23 cellular contexts compared by ENCODE assay signal in genomic region chr5:179135006-179135405, GRCh38.
A peak's percentile ranks its signal among the peaks of the same experiment; 100 is the strongest.
DNase-seq lines count a peak whose midpoint lies in the region; FAIRE-seq and TF ChIP-seq lines count a peak whose summit lies in the region.
"Had no signal": no experiment of that assay in that cellular context is flagged by ENCODE, and none has a peak within 500 bp of the region (broad histone marks: within the 10 kb centered on the region; RNA-seq: fewer than 3 reads in every experiment).

No MANE protein-coding gene starts in this region.

- H3K9me3 Mint-ChIP-seq in CD14-positive monocyte (peaks cover 7 to 37% (median 22%) of the 10 kb centered on the region in 7 donors), chondrocyte (ENCODE audit: low read depth) (peaks cover 4% of the 10 kb centered on the region), HFFc6 (no peaks in the 10 kb centered on the region)
- H3K9me3 Mint-ChIP-seq: CD8-positive, alpha-beta T cell had no signal

- H3K79me1 ChIP-seq in neuronal stem cell (ENCODE audit: low read depth, low read length): no peaks in the 10 kb centered on the region

- no peak overlapping the region for H3K27ac ChIP-seq in kidney (ENCODE audit: low read depth in 2 of 2, low read length in 2 of 2)
- H3K27ac ChIP-seq in neuronal stem cell (replicated peaks; ENCODE audit: low read length): no peak overlapping the region
- H3K27ac ChIP-seq: A549 had no signal

- H3K36me3 ChIP-seq in kidney (ENCODE audit: control insufficient read depth in 1 of 2, insufficient read depth in 2 of 2, low read length in 2 of 2) (no peaks in the 10 kb centered on the region), neuronal stem cell (replicated peaks in 1 of 2; ENCODE audit: control insufficient read depth in 2 of 2, insufficient read depth in 2 of 2, low read length in 2 of 2) (no peaks in the 10 kb centered on the region)

- H3K23ac ChIP-seq in neuronal stem cell (ENCODE audit: low read depth, low read length, poor library complexity): no peak overlapping the region

- no peak overlapping the region for H2BK5ac ChIP-seq in neuronal stem cell (ENCODE audit: low read length)

- H3K4ac ChIP-seq in neuronal stem cell (ENCODE audit: low read length): no peak overlapping the region

- H3K27me3 Mint-ChIP-seq in CD14-positive monocyte (ENCODE audit: low read depth in 3 of 3) (peaks cover 1 to 2% (median 2%) of the 10 kb centered on the region in 3 donors), chondrocyte (ENCODE audit: low read depth) (no peaks in the 10 kb centered on the region), HFFc6 (ENCODE audit: insufficient read depth) (peaks cover 4% of the 10 kb centered on the region; the same call in 1 of the 2 replicates)
- H3K27me3 Mint-ChIP-seq: CD4-positive, CD25-positive, alpha-beta regulatory T cell had no signal

- no peak for FAIRE-seq in kidney (lab: Jason Lieb, UNC)
- FAIRE-seq: A549, D721Med, GM12878 had no signal

- H4K91ac ChIP-seq in neuronal stem cell (ENCODE audit: low read depth, low read length, poor library complexity): no peak overlapping the region

- H3K4me3 Mint-ChIP-seq in CD14-positive monocyte (no peak overlapping the region), chondrocyte (ENCODE audit: unreplicated experiment) (no peak overlapping the region), HFFc6 (no peak overlapping the region; the same call in 1 of the 2 replicates)
- H3K4me3 Mint-ChIP-seq: CD4-positive, CD25-positive, alpha-beta regulatory T cell; CD8-positive, alpha-beta T cell; GM23338; H9 had no signal

- H3K4me1 ChIP-seq in kidney (ENCODE audit: control insufficient read depth in 1 of 2, insufficient read depth in 1 of 2, low read depth in 1 of 2, low read length in 2 of 2) (no peaks in the 10 kb centered on the region), neuronal stem cell (ENCODE audit: control insufficient read depth in 2 of 2, insufficient read depth in 1 of 2, low read depth in 1 of 2, low read length in 2 of 2) (peaks cover 0 to 3% of the 10 kb centered on the region in 2 donors)
- H3K4me1 ChIP-seq: A549, Caco-2 had no signal

- H3K27me3 ChIP-seq in neuronal stem cell (ENCODE audit: control insufficient read depth in 3 of 3, insufficient read depth in 3 of 3, low read depth in 1 of 3, low read length in 3 of 3): no peaks in the 10 kb centered on the region

- WGBS in neuronal stem cell (ENCODE audit: extremely low coverage in 2 of 2, insufficient read length in 2 of 2, insufficient replicate concordance in 1 of 2), 2 donors: no CpG with 5 or more reads among the region's 19 CpGs

- H2AFZ ChIP-seq in neuronal stem cell (ENCODE audit: low read length): no peak overlapping the region
- H2AFZ ChIP-seq: GM23338 had no signal

- no peaks in the 10 kb centered on the region for H3K36me3 Mint-ChIP-seq in CD14-positive monocyte
- H3K36me3 Mint-ChIP-seq in chondrocyte (ENCODE audit: low read depth): peaks cover 6% of the 10 kb centered on the region
- peaks cover 16% of the 10 kb centered on the region for H3K36me3 Mint-ChIP-seq in HFFc6 (ENCODE audit: low read depth)
- H3K36me3 Mint-ChIP-seq: CD4-positive, CD25-positive, alpha-beta regulatory T cell; CD8-positive, alpha-beta T cell had no signal

- H3K4me2 ChIP-seq in neuronal stem cell (ENCODE audit: insufficient read depth, low read length, poor library complexity, severe bottlenecking): no peak overlapping the region
- H3K4me2 ChIP-seq: A549, GM23338 had no signal

- peak; percentile 34 for DNase-seq in CD14-positive monocyte (ENCODE audit: low spot score)
- peak; percentile 68 for DNase-seq in chondrocyte (ENCODE audit: low spot score)
- peak; percentile 66 for DNase-seq in kidney
- peak; percentile 64 for DNase-seq in posterior vena cava (ENCODE audit: low spot score)
- DNase-seq in neuronal stem cell (ENCODE audit: low spot score): no peak
- DNase-seq in HFFc6: no peak
- DNase-seq in activated effector memory CD4-positive, alpha-beta T cell treated with Interleukin-2 at 50 U/mL for 16 hours: no peak
- no peak for DNase-seq in NCI-H2029 (lab: John Stamatoyannopoulos, UW)
- DNase-seq: 8988T; ACHN; C1 segment of cervical spinal cord; CD4-positive, CD25-positive, alpha-beta regulatory T cell; CD8-positive, alpha-beta T cell; DMS 273 treated with DMSO at 0.1 percent for 48 hours; DMS79; EL; GDM1; H9 had no signal

- no peak overlapping the region for H2BK120ac ChIP-seq in neuronal stem cell (ENCODE audit: low read depth, low read length)

- H3K9ac ChIP-seq in kidney (ENCODE audit: low read length in 2 of 2) (no peak overlapping the region), neuronal stem cell (ENCODE audit: low read depth, low read length, poor library complexity) (no peak overlapping the region)

- H3K9me3 ChIP-seq in kidney (ENCODE audit: control insufficient read depth in 1 of 2, low read length in 2 of 2) (no peaks in the 10 kb centered on the region), neuronal stem cell (replicated peaks in 1 of 2; ENCODE audit: control insufficient read depth in 2 of 2, insufficient read depth in 1 of 2, low read depth in 1 of 2, low read length in 2 of 2) (peaks cover 0 to 2% of the 10 kb centered on the region in 2 donors)

- no peak overlapping the region for H2BK12ac ChIP-seq in neuronal stem cell (ENCODE audit: low read length)

- intact Hi-C loops in CD14-positive monocyte (cut with micrococcal nuclease) (no loop called here), kidney (cut with DNase I) (no loop called here), posterior vena cava (cut with DNase I) (loop anchor here in 1 of 2 donors (5.0 kb wide), 1 partner anchor 1993 kb away; no protein-coding TSS in a partner anchor)

- no peaks in the 10 kb centered on the region for H3K4me1 Mint-ChIP-seq in CD14-positive monocyte
- H3K4me1 Mint-ChIP-seq in chondrocyte (ENCODE audit: low read depth): no peaks in the 10 kb centered on the region
- H3K4me1 Mint-ChIP-seq in HFFc6 (ENCODE audit: low read depth): peaks cover 5% of the 10 kb centered on the region
- H3K4me1 Mint-ChIP-seq: CD4-positive, CD25-positive, alpha-beta regulatory T cell; GM23338; H9 had no signal

- no peak overlapping the region for H3K18ac ChIP-seq in neuronal stem cell (ENCODE audit: low read length)

- TF ChIP-seq CTCF in CD14-positive monocyte (IDR thresholded peaks at IDR 0.05) (no peak), chondrocyte (IDR thresholded peaks at IDR 0.05) (no peak), kidney (IDR thresholded peaks at IDR 0.05; ENCODE audit: borderline replicate concordance, extremely low read depth, insufficient read depth) (no peak), HFFc6 (IDR thresholded peaks at IDR 0.05) (no peak)

- H3K4me3 ChIP-seq in kidney (ENCODE audit: low read length in 2 of 2) (no peak overlapping the region), neuronal stem cell (ENCODE audit: low read length in 2 of 2) (no peak overlapping the region)
- H3K4me3 ChIP-seq: A549, GM12878, GM23338 had no signal

- H2AK5ac ChIP-seq in neuronal stem cell (ENCODE audit: low read depth, low read length): no peak overlapping the region

- H3K14ac ChIP-seq in neuronal stem cell (ENCODE audit: low read length): no peak overlapping the region

- no peak overlapping the region for H4K8ac ChIP-seq in neuronal stem cell (ENCODE audit: low read depth, low read length)

- no peak overlapping the region for H2BK15ac ChIP-seq in neuronal stem cell (ENCODE audit: low read length)

- no peak overlapping the region for H3K27ac Mint-ChIP-seq in CD14-positive monocyte
- no peak overlapping the region for H3K27ac Mint-ChIP-seq in chondrocyte (ENCODE audit: unreplicated experiment)
- no peak overlapping the region for H3K27ac Mint-ChIP-seq in HFFc6
- H3K27ac Mint-ChIP-seq: CD8-positive, alpha-beta T cell; GM23338 had no signal

Comparison
In these comparisons a context has a peak if more than half of its experiments do, and no peak if none do; other contexts are left out.
1. DNase-seq: peak in CD14-positive monocyte (single experiment), chondrocyte (single experiment), kidney (single experiment) and posterior vena cava (single experiment); none in neuronal stem cell (single experiment), HFFc6 (single experiment), activated effector memory CD4-positive, alpha-beta T cell treated with Interleukin-2 at 50 U/mL for 16 hours (single experiment) and NCI-H2029 (single experiment).